ENCODE assay signal across 28 cellular contexts in genomic region chr1:51414811-51415210, GRCh38.
"Had no signal": no experiment of that assay in that cellular context is flagged by ENCODE, and none has a peak within 500 bp of the region (broad histone marks: within the 10 kb centered on the region; RNA-seq: fewer than 3 reads in every experiment).

No MANE protein-coding gene starts in this region.

- H3K9ac ChIP-seq: neural progenitor cell, parathyroid adenoma had no signal

- H3K79me2 ChIP-seq: parathyroid adenoma had no signal

- H3K9me3 ChIP-seq: ovary, psoas muscle, right lobe of liver, sigmoid colon, suprapubic skin, testis, tibial artery, transverse colon, upper lobe of right lung, uterus had no signal

- H2AFZ ChIP-seq: neural progenitor cell, parathyroid adenoma had no signal

- H3K4me1 ChIP-seq: neural progenitor cell, parathyroid adenoma, right lobe of liver, suprapubic skin, testis, transverse colon, upper lobe of right lung, uterus had no signal

- DNase-seq: natural killer cell; occipital lobe; ovary; posterior cingulate gyrus; psoas muscle; right cardiac atrium; right lobe of liver; sigmoid colon; spleen; stimulated activated CD4-positive, alpha-beta T cell treated with anti-CD3 and anti-CD28 coated beads, Interleukin-12 subunit alpha, Interleukin-12 subunit beta, amount 100 ng/mL, for 4 hours; stimulated activated CD4-positive, alpha-beta T cell treated with anti-CD3 and anti-CD28 coated beads, Interleukin-1b, Interleukin-23, amount 100 ng/mL, for 48 hours; stimulated activated CD4-positive, alpha-beta T cell treated with anti-CD3 and anti-CD28 coated beads, Interleukin-4, amount 100 ng/mL, for 1 hour; stimulated activated CD4-positive, alpha-beta T cell treated with anti-CD3 and anti-CD28 coated beads, Interleukin-4, amount 100 ng/mL, for 4 hours; stimulated activated CD8-positive, alpha-beta memory T cell treated with anti-CD3 and anti-CD28 coated beads, Interleukin-4, amount 100 ng/mL, for 48 hours; stimulated activated naive CD4-positive, alpha-beta T cell; stimulated activated naive CD8-positive, alpha-beta T cell treated with anti-CD3 and anti-CD28 coated beads, Interleukin-15, amount 100 ng/mL, for 72 hours; stimulated activated naive CD8-positive, alpha-beta T cell treated with anti-CD3 and anti-CD28 coated beads, Interleukin-15, Interleukin-2, amounts not matched to agents 100 U/mL and 50 U/mL, for 24 hours; substantia nigra; testis; tibial artery; transverse colon; upper lobe of right lung; uterus had no signal

- H3K4me3 ChIP-seq: neural progenitor cell, ovary, psoas muscle, right lobe of liver, sigmoid colon, smooth muscle cell, spleen, suprapubic skin, testis, tibial artery, transverse colon, upper lobe of right lung, uterus had no signal

- H3K27me3 ChIP-seq: neural progenitor cell, ovary, right lobe of liver, sigmoid colon, spleen, suprapubic skin, testis, tibial artery, transverse colon, upper lobe of right lung, uterus had no signal

- H3K4me2 ChIP-seq: neural progenitor cell, smooth muscle cell had no signal

- H3K36me3 ChIP-seq: neural progenitor cell, ovary, right lobe of liver, transverse colon, uterus had no signal

- H3K27ac ChIP-seq: neural progenitor cell, ovary, parathyroid adenoma, psoas muscle, right lobe of liver, sigmoid colon, spleen, suprapubic skin, testis, tibial artery, transverse colon, upper lobe of right lung, uterus had no signal

- ATAC-seq: natural killer cell; psoas muscle; right cardiac atrium; right lobe of liver; stimulated activated memory B cell treated with anti-CD40 and anti-IgM and Interleukin-4, amounts not matched to agents 10 μg/mL and 1 μg/mL and 100 μg/mL, for 72 hours; stimulated activated naive CD8-positive, alpha-beta T cell treated with anti-CD3 and anti-CD28 coated beads, Interleukin-15, amount 100 ng/mL, for 72 hours; stimulated activated naive CD8-positive, alpha-beta T cell treated with anti-CD3 and anti-CD28 coated beads, Interleukin-15, Interleukin-2, amounts not matched to agents 100 U/mL and 50 U/mL, for 24 hours; upper lobe of right lung had no signal
